Comparison of ENCODE assay signal across 2 cellular contexts in genomic region chr21:34047835-34048234, GRCh38.
TF ChIP-seq lines count a peak whose summit lies in the region.

No MANE protein-coding gene starts in this region.

TF ChIP-seq in A549, 52 proteins besides CTCF, POLR2A, EP300 and RAD21 (continued from another document):
- TF ChIP-seq HOXA7 (CRISPR knock-in tag; IDR thresholded peaks at IDR 0.05), result no peak

TF ChIP-seq in IMR-90, 13 proteins besides CTCF, POLR2A, EP300 and RAD21:
- TF ChIP-seq, protein P1, sequence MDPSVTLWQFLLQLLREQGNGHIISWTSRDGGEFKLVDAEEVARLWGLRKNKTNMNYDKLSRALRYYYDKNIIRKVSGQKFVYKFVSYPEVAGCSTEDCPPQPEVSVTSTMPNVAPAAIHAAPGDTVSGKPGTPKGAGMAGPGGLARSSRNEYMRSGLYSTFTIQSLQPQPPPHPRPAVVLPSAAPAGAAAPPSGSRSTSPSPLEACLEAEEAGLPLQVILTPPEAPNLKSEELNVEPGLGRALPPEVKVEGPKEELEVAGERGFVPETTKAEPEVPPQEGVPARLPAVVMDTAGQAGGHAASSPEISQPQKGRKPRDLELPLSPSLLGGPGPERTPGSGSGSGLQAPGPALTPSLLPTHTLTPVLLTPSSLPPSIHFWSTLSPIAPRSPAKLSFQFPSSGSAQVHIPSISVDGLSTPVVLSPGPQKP (IDR thresholded peaks at IDR 0.05; ENCODE audit: borderline replicate concordance, low read depth, low read length), result no peak
- TF ChIP-seq MAFK (IDR thresholded peaks at IDR 0.05; ENCODE audit: low read depth, low read length), result peak; percentile 59
- no peak for TF ChIP-seq RCOR1 (IDR thresholded peaks at IDR 0.05; ENCODE audit: insufficient replicate concordance, low read length)
